Comparison of ENCODE assay signal across 8 cellular contexts in the genomic region with DNA sequence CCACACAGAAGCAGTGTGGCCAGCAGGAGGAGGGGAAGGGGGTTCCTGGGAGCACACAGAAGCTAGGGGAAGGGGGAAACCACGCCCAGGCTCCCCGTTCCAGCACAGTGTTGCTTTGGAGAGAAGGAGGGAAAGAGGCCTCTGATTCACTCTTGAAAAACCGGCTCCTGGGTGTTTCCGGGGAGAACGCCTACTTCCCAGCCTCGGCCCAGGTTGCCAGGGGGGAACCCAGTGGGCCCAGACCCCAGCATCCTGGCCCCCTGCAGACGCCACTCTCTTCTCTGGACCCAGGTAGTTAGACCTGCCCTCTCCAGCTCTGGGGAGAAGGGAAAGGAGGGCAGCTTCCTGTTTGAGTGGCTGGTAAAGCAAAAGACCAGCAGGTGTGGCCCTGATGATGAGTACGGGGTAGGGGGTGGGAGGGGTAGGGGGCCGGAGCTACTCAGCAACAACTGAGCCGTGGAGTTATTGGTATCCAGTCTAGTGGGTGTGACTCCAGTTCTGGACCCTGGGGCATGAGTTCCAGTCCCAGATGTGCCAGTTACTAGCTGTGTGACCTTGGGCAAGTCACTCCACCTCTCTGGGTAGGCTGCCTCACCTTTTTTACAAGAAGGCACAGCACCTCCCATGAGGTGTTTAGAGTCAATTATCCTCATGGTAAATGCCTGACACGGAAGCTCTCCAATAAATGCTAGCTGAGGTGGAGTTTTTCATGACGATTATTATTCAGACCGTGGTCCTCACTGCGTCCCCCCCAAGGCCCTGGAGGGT. TPM values are rescaled to one million over a fixed set of nuclear protein-coding genes. Genes with fewer than 3 reads are reported as not detected.
DNase-seq lines count a peak whose midpoint lies in the region; ATAC-seq and TF ChIP-seq lines count a peak whose summit lies in the region.

No MANE protein-coding gene starts in this region.

- H3K27me3 ChIP-seq in ACC112 (ENCODE audit: insufficient read depth, low read length) (no peaks in the 10 kb centered on the region), HL-60 (ENCODE audit: insufficient read depth, poor library complexity, severe bottlenecking) (no peaks in the 10 kb centered on the region)

- intact Hi-C loops in mucosa of descending colon (cut with DNase I, micrococcal nuclease), result no loop called here

- peak overlapping the region; percentile 82 for H3K27ac Mint-ChIP-seq in central memory CD8-positive, alpha-beta T cell (ENCODE audit: low read depth)

- peaks cover 22% of the 10 kb centered on the region for H3K36me3 Mint-ChIP-seq in central memory CD8-positive, alpha-beta T cell (ENCODE audit: insufficient read depth)

- peaks cover 30% of the 10 kb centered on the region for H3K79me2 ChIP-seq in ACC112 (ENCODE audit: control insufficient read depth, insufficient read depth, low read length, unreplicated experiment)

- H3K27ac ChIP-seq in ACC112 (ENCODE audit: low read depth, low read length) (no peak overlapping the region), HL-60 (replicated peaks) (no peak overlapping the region)

- peak; percentile 47 for ATAC-seq in central memory CD8-positive, alpha-beta T cell (replicated peaks; ENCODE audit: extremely low read depth, poor library complexity, severe bottlenecking)
- ATAC-seq in mucosa of descending colon (peak; percentile 48), GM21529 (IDR thresholded peaks at IDR 0.05; ENCODE audit: unreplicated experiment) (no peak), HG03196 (IDR thresholded peaks at IDR 0.05; ENCODE audit: unreplicated experiment) (no peak)

- H3K4me1 ChIP-seq in ACC112 (ENCODE audit: control insufficient read depth, insufficient read depth, low read length, unreplicated experiment), result peaks cover 19% of the 10 kb centered on the region
- peaks cover 51% of the 10 kb centered on the region for H3K4me1 ChIP-seq in mucosa of descending colon (ENCODE audit: low read depth)

- peak overlapping the region; percentile 82 for H3K4me3 Mint-ChIP-seq in central memory CD8-positive, alpha-beta T cell

- H3K9me3 Mint-ChIP-seq in central memory CD8-positive, alpha-beta T cell, result no peaks in the 10 kb centered on the region

- H3K4me3 ChIP-seq in ACC112 (ENCODE audit: low read depth, low read length), result peak overlapping the region; percentile 95
- H3K4me3 ChIP-seq in HL-60 (replicated peaks; ENCODE audit: insufficient read depth, low read length), result peak overlapping the region; percentile 53
- H3K4me3 ChIP-seq in mucosa of descending colon, result peak overlapping the region; percentile 83

- H2AFZ ChIP-seq in ACC112 (ENCODE audit: low read length, unreplicated experiment), result no peak overlapping the region

- H3K27me3 Mint-ChIP-seq in central memory CD8-positive, alpha-beta T cell, result no peaks in the 10 kb centered on the region

- H3K9me3 ChIP-seq in mucosa of descending colon, result no peaks in the 10 kb centered on the region

- no peaks in the 10 kb centered on the region for H3K36me3 ChIP-seq in ACC112 (ENCODE audit: insufficient read depth, low read length)
- no peaks in the 10 kb centered on the region for H3K36me3 ChIP-seq in mucosa of descending colon (ENCODE audit: low read depth)

- peaks cover 31% of the 10 kb centered on the region for H3K4me1 Mint-ChIP-seq in central memory CD8-positive, alpha-beta T cell

- TF ChIP-seq CTCF in HL-60 (IDR thresholded peaks at IDR 0.05; ENCODE audit: insufficient read depth, low read length), result no peak
- TF ChIP-seq CTCF in mucosa of descending colon (IDR thresholded peaks at IDR 0.05), result no peak

- DNase-seq in HL-60 (ENCODE audit: low read depth in 1 of 2, low spot score in 1 of 2) (no peak), mucosa of descending colon (peak in 2 of 3 donors; percentile 56 to 73), SKM-1 treated with dmso at 0.1 percent for 144 hours (lab: John Stamatoyannopoulos, UW; ENCODE audit: unreplicated experiment) (no peak)
- DNase-seq in central memory CD8-positive, alpha-beta T cell (ENCODE audit: low spot score in 2 of 2), result no peak
- DNase-seq in stimulated activated naive CD4-positive, alpha-beta T cell (lab: John Stamatoyannopoulos, UW), result no peak

RNA-seq across cellular contexts. Expression of a gene that starts 0.8 kb away (rescaled TPM):
- 100 to 1,000 TPM; 199 to 374 (median 300) TPM for total RNA-seq in mucosa of descending colon

RNA-seq across cellular contexts. Expression of a gene that starts 19.9 kb away (rescaled TPM):
- 1 to 10 TPM in 1 of 3 donors, under 1 TPM in 2; 0.41 to 1.2 (median 0.63) TPM for total RNA-seq in mucosa of descending colon

RNA-seq across cellular contexts. Expression of a gene that starts 23.1 kb away (rescaled TPM):
- 100 to 1,000 TPM; 104 to 110 (median 107) TPM for total RNA-seq in mucosa of descending colon

RNA-seq across cellular contexts. Expression of a gene that starts 34.3 kb away (rescaled TPM):
- 100 to 1,000 TPM in 2 of 3 donors, 10 to 100 TPM in 1; 94.4 to 155 (median 141) TPM for total RNA-seq in mucosa of descending colon

Comparison
In these comparisons a context has a peak if more than half of its experiments do, and no peak if none do; other contexts are left out.
1. DNase-seq: peak in mucosa of descending colon (2 of 3); none in HL-60 (0 of 2), central memory CD8-positive, alpha-beta T cell (0 of 2), SKM-1 treated with dmso at 0.1 percent for 144 hours (single experiment) and stimulated activated naive CD4-positive, alpha-beta T cell (0 of 6).
2. ATAC-seq: peak in central memory CD8-positive, alpha-beta T cell (single experiment) and mucosa of descending colon (single experiment); none in GM21529 (single experiment) and HG03196 (single experiment).
3. Peak in every context shown above with its lines, with median percentiles within 50 percentile points of each other: H3K4me3 ChIP-seq.